In genomic region chr15:85684174-85684710, GRCh38 we compare ENCODE assay signal across 18 cellular contexts.
DNase-seq lines count a peak whose midpoint lies in the region; ATAC-seq and TF ChIP-seq lines count a peak whose summit lies in the region.
"Had no signal": no experiment of that assay in that cellular context is flagged by ENCODE, and none has a peak within 500 bp of the region (broad histone marks: within the 10 kb centered on the region; RNA-seq: fewer than 3 reads in every experiment).

No MANE protein-coding gene starts in this region.

- H3K9me3 ChIP-seq in gastroesophageal sphincter: no peaks in the 10 kb centered on the region

- peaks cover 31% of the 10 kb centered on the region for H3K4me1 Mint-ChIP-seq in activated T-cell treated with anti-CD3 and anti-CD28 coated beads, Interleukin-2, amount 50 U/mL, for 24 hours (ENCODE audit: low read depth)
- H3K4me1 Mint-ChIP-seq in IgD-negative memory B cell: peaks cover 25 to 33% (median 25%) of the 10 kb centered on the region in 3 donors
- peaks cover 11 to 31% (median 29%) of the 10 kb centered on the region in 4 donors for H3K4me1 Mint-ChIP-seq in naive thymus-derived CD8-positive, alpha-beta T cell
- H3K4me1 Mint-ChIP-seq in immature natural killer cell: peaks cover 20 to 25% of the 10 kb centered on the region in 2 donors

- DNase-seq in activated T-cell treated with anti-CD3 and anti-CD28 coated beads, Interleukin-2, amount 50 U/mL, for 24 hours: no peak
- no peak for DNase-seq in activated T-cell treated with anti-CD3 and anti-CD28 coated beads, Interleukin-2, amount 50 U/mL, for 48 hours
- no peak for DNase-seq in naive thymus-derived CD8-positive, alpha-beta T cell
- DNase-seq in HCEC 1CT: no peak
- DNase-seq in GM19240 (ENCODE audit: insufficient read length, low spot score): no peak
- DNase-seq in immature natural killer cell: no peak
- DNase-seq: DMS79 treated with DMSO at 0.1 percent for 48 hours; GF-D8; H7; Kasumi-1; NCI-H1105 treated with DMSO at 0.1 percent for 48 hours; NCI-H187; NCI-H69; NK-92 treated with Interleukin-12 subunit alpha and Interleukin-12 subunit beta, amount 100 ng/mL, for 24 hours; PC-3 had no signal

- POLR2A ChIA-PET in naive thymus-derived CD8-positive, alpha-beta T cell (lab: Charles Lee): no interaction called here

- no peaks in the 10 kb centered on the region for H3K9me3 Mint-ChIP-seq in activated T-cell treated with anti-CD3 and anti-CD28 coated beads, Interleukin-2, amount 50 U/mL, for 24 hours
- H3K9me3 Mint-ChIP-seq in IgD-negative memory B cell: no peaks in the 10 kb centered on the region
- no peaks in the 10 kb centered on the region for H3K9me3 Mint-ChIP-seq in naive thymus-derived CD8-positive, alpha-beta T cell
- no peaks in the 10 kb centered on the region for H3K9me3 Mint-ChIP-seq in immature natural killer cell
- H3K9me3 Mint-ChIP-seq: CD14-positive monocyte had no signal

- peaks cover 10 to 55% (median 25%) of the 10 kb centered on the region in 3 donors for H3K4me1 ChIP-seq in gastroesophageal sphincter

- no peak for TF ChIP-seq POLR2A in gastroesophageal sphincter (IDR thresholded peaks at IDR 0.05)

- no peaks in the 10 kb centered on the region for H3K27me3 Mint-ChIP-seq in activated T-cell treated with anti-CD3 and anti-CD28 coated beads, Interleukin-2, amount 50 U/mL, for 24 hours
- H3K27me3 Mint-ChIP-seq in IgD-negative memory B cell (no peaks in the 10 kb centered on the region), immature natural killer cell (ENCODE audit: low read depth in 3 of 3) (no peaks in the 10 kb centered on the region)
- H3K27me3 Mint-ChIP-seq in naive thymus-derived CD8-positive, alpha-beta T cell: no peaks in the 10 kb centered on the region

- H3K27ac ChIP-seq in gastroesophageal sphincter: peak overlapping the region in 3 of 4 donors; percentile 18 to 71 (median 32)

- no peak overlapping the region for H3K4me3 Mint-ChIP-seq in activated T-cell treated with anti-CD3 and anti-CD28 coated beads, Interleukin-2, amount 50 U/mL, for 24 hours
- no peak overlapping the region for H3K4me3 Mint-ChIP-seq in IgD-negative memory B cell
- H3K4me3 Mint-ChIP-seq in naive thymus-derived CD8-positive, alpha-beta T cell: no peak overlapping the region
- no peak overlapping the region for H3K4me3 Mint-ChIP-seq in immature natural killer cell
- H3K4me3 Mint-ChIP-seq: CD14-positive monocyte had no signal

- peak overlapping the region; percentile 66 for H3K27ac Mint-ChIP-seq in activated T-cell treated with anti-CD3 and anti-CD28 coated beads, Interleukin-2, amount 50 U/mL, for 24 hours
- peak overlapping the region; percentile 10 to 37 (median 31) for H3K27ac Mint-ChIP-seq in IgD-negative memory B cell
- peak overlapping the region in 8 of 10 donors; percentile 20 to 98 (median 62) for H3K27ac Mint-ChIP-seq in naive thymus-derived CD8-positive, alpha-beta T cell
- peak overlapping the region in 2 of 6 donors; percentile 18 to 54 for H3K27ac Mint-ChIP-seq in immature natural killer cell

- ATAC-seq in gastroesophageal sphincter: no peak
- no peak for ATAC-seq in naive thymus-derived CD8-positive, alpha-beta T cell
- ATAC-seq: PC-3 had no signal

- peaks cover 79% of the 10 kb centered on the region for H3K36me3 Mint-ChIP-seq in activated T-cell treated with anti-CD3 and anti-CD28 coated beads, Interleukin-2, amount 50 U/mL, for 24 hours (ENCODE audit: low read depth)
- H3K36me3 Mint-ChIP-seq in IgD-negative memory B cell: peaks cover 7% of the 10 kb centered on the region
- peaks cover 6 to 52% (median 13%) of the 10 kb centered on the region in 3 donors for H3K36me3 Mint-ChIP-seq in naive thymus-derived CD8-positive, alpha-beta T cell
- H3K36me3 Mint-ChIP-seq in immature natural killer cell: peaks cover 14 to 33% (median 14%) of the 10 kb centered on the region in 3 donors

- no peak overlapping the region for H3K4me3 ChIP-seq in gastroesophageal sphincter

- WGBS in gastroesophageal sphincter (ENCODE audit: low coverage in 1 of 2), 2 donors: 57 to 62% methylated on average over 5 to 6 of the region's 6 CpGs

- TF ChIP-seq CTCF in gastroesophageal sphincter (IDR thresholded peaks at IDR 0.05): no peak

- no peak for TF ChIP-seq EP300 in gastroesophageal sphincter (IDR thresholded peaks at IDR 0.05)

- H3K36me3 ChIP-seq in gastroesophageal sphincter: peaks cover 0 to 75% of the 10 kb centered on the region in 2 donors

- H3K27me3 ChIP-seq in gastroesophageal sphincter: no peaks in the 10 kb centered on the region
